ENCODE assay signal across 29 cellular contexts in the genomic region with DNA sequence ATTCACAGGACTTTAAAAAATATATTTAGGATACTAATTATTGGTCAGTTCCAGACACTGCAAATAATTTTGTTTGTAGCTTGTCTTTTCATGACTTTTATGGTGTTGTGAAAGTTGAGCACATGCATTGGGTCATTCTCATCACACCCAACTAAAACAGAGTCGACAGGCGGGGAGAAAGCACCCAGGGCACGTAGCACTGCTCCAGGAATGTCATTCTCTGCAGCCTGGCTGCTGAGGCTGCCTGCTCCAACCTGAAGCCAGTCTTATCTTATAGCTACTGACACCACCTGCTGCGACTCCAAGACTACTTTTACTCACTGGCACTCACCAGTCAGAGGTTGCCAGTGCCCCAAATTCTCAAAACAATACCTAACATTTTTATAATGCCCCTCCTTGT. TPM values are rescaled to one million over a fixed set of nuclear protein-coding genes. Genes with fewer than 3 reads are reported as not detected.
"Had no signal": no experiment of that assay in that cellular context is flagged by ENCODE, and none has a peak within 500 bp of the region (broad histone marks: within the 10 kb centered on the region; RNA-seq: fewer than 3 reads in every experiment).

No MANE protein-coding gene starts in this region.

- H3K9me3 Mint-ChIP-seq: activated CD4-positive, alpha-beta T cell treated with anti-CD3 and anti-CD28 coated beads, Interleukin-2, amount 10 ng/mL, durations not matched to agents 24 days and 14 days; activated CD8-positive, alpha-beta T cell treated with anti-CD3 and anti-CD28 coated beads for 36 hours; activated naive CD8-positive, alpha-beta T cell treated with anti-CD3 and anti-CD28 coated beads for 36 hours; activated T-cell treated with anti-CD3 and anti-CD28 coated beads, Interleukin-2, amount 50 U/mL, for 72 hours; activated T-helper 17 cell treated with anti-CD3 and anti-CD28 coated beads, Interleukin-2, amount 50 U/mL, for 72 hours; T-helper 1 cell treated with Interleukin-12 subunit alpha and Interleukin-12 subunit beta and Interleukin-4 antibody, amounts not matched to agents 30 μg/mL and 1 μg/mL, for 36 hours; T-helper 2 cell treated with Interferon-gamma antibody and Interleukin-4, amounts not matched to agents 5 μg/mL and 100 μg/mL, for 36 hours had no signal

- H3K27ac ChIP-seq: brain microvascular endothelial cell, Peyer's patch had no signal

- H3K27ac Mint-ChIP-seq: activated CD4-positive, alpha-beta T cell treated with anti-CD3 and anti-CD28 coated beads, Interleukin-2, amount 10 ng/mL, durations not matched to agents 24 days and 14 days; activated CD8-positive, alpha-beta T cell treated with anti-CD3 and anti-CD28 coated beads for 36 hours; activated naive CD8-positive, alpha-beta T cell treated with anti-CD3 and anti-CD28 coated beads for 36 hours; activated T-cell treated with anti-CD3 and anti-CD28 coated beads, Interleukin-2, amount 50 U/mL, for 72 hours; activated T-helper 17 cell treated with anti-CD3 and anti-CD28 coated beads, Interleukin-2, amount 50 U/mL, for 72 hours; T-helper 1 cell treated with Interleukin-12 subunit alpha and Interleukin-12 subunit beta and Interleukin-4 antibody, amounts not matched to agents 30 μg/mL and 1 μg/mL, for 36 hours; T-helper 2 cell treated with Interferon-gamma antibody and Interleukin-4, amounts not matched to agents 5 μg/mL and 100 μg/mL, for 36 hours had no signal

- H3K4me3 Mint-ChIP-seq: activated CD4-positive, alpha-beta T cell treated with anti-CD3 and anti-CD28 coated beads, Interleukin-2, amount 10 ng/mL, durations not matched to agents 24 days and 14 days; activated CD8-positive, alpha-beta T cell treated with anti-CD3 and anti-CD28 coated beads for 36 hours; activated naive CD8-positive, alpha-beta T cell treated with anti-CD3 and anti-CD28 coated beads for 36 hours; activated T-cell treated with anti-CD3 and anti-CD28 coated beads, Interleukin-2, amount 50 U/mL, for 72 hours; activated T-helper 17 cell treated with anti-CD3 and anti-CD28 coated beads, Interleukin-2, amount 50 U/mL, for 72 hours; T-helper 1 cell treated with Interleukin-12 subunit alpha and Interleukin-12 subunit beta and Interleukin-4 antibody, amounts not matched to agents 30 μg/mL and 1 μg/mL, for 36 hours; T-helper 2 cell treated with Interferon-gamma antibody and Interleukin-4, amounts not matched to agents 5 μg/mL and 100 μg/mL, for 36 hours had no signal

- H3K27me3 Mint-ChIP-seq: activated CD8-positive, alpha-beta T cell treated with anti-CD3 and anti-CD28 coated beads for 36 hours; activated naive CD8-positive, alpha-beta T cell treated with anti-CD3 and anti-CD28 coated beads for 36 hours had no signal

- H3K4me3 ChIP-seq: Peyer's patch had no signal

- ATAC-seq: activated CD8-positive, alpha-beta T cell treated with anti-CD3 and anti-CD28 coated beads for 36 hours; activated T-cell treated with anti-CD3 and anti-CD28 coated beads, Interleukin-2, amount 50 U/mL, for 72 hours; activated T-helper 17 cell treated with anti-CD3 and anti-CD28 coated beads, Interleukin-2, amount 50 U/mL, for 72 hours; PC-3 had no signal

- H3K4me1 ChIP-seq: Peyer's patch had no signal

- DNase-seq: activated CD4-positive, alpha-beta T cell treated with anti-CD3 and anti-CD28 coated beads, Interleukin-2, amount 10 ng/mL, durations not matched to agents 24 days and 14 days; activated CD4-positive, alpha-beta T cell treated with anti-CD3 and anti-CD28 coated beads, Interleukin-2, amount 50 U/mL, for 4 hours; activated CD8-positive, alpha-beta T cell treated with anti-CD3 and anti-CD28 coated beads for 36 hours; activated effector memory CD4-positive, alpha-beta T cell treated with anti-CD3 and anti-CD28 coated beads, Interleukin-2, amount 50 U/mL, for 16 hours; activated naive CD4-positive, alpha-beta T cell; activated naive CD4-positive, alpha-beta T cell treated with anti-CD3 and anti-CD28 coated beads, Interleukin-2, amount 50 U/mL, for 16 hours; activated naive CD8-positive, alpha-beta T cell treated with anti-CD3 and anti-CD28 coated beads for 36 hours; activated T-cell treated with anti-CD3 and anti-CD28 coated beads, Interleukin-2, amount 50 U/mL, for 1 hour; activated T-cell treated with anti-CD3 and anti-CD28 coated beads, Interleukin-2, amount 50 U/mL, for 72 hours; amniotic stem cell; brain microvascular endothelial cell; central memory CD4-positive, alpha-beta T cell; Karpas-422; KBM-7; NCI-H1048; NCI-H1436; NCI-H1694; NCI-H1930; NCI-H2081 treated with DMSO at 0.1 percent for 48 hours; NCI-H510A; NCI-H526; NCI-H748 treated with DMSO at 0.1 percent for 48 hours; NK-92 treated with Interleukin-12 subunit alpha and Interleukin-12 subunit beta, amount 100 ng/mL, for 24 hours; PC-3; RPMI8226 had no signal

- H3K36me3 ChIP-seq: brain microvascular endothelial cell, Peyer's patch had no signal

- H3K4me1 Mint-ChIP-seq: activated CD4-positive, alpha-beta T cell treated with anti-CD3 and anti-CD28 coated beads, Interleukin-2, amount 10 ng/mL, durations not matched to agents 24 days and 14 days; activated naive CD8-positive, alpha-beta T cell treated with anti-CD3 and anti-CD28 coated beads for 36 hours; activated T-helper 17 cell treated with anti-CD3 and anti-CD28 coated beads, Interleukin-2, amount 50 U/mL, for 72 hours had no signal

- H3K36me3 Mint-ChIP-seq: activated naive CD8-positive, alpha-beta T cell treated with anti-CD3 and anti-CD28 coated beads for 36 hours had no signal

- H3K9me3 ChIP-seq: Peyer's patch had no signal

RNA-seq across cellular contexts. Expression of gene CFAP92, which starts 57.5 kb away (rescaled TPM):
- total RNA-seq: activated CD4-positive, alpha-beta T cell treated with anti-CD3 and anti-CD28 coated beads, Interleukin-2, amount 10 ng/mL, durations not matched to agents 24 days and 14 days had no signal
